30 cellular contexts compared by ENCODE assay signal in the genomic region with DNA sequence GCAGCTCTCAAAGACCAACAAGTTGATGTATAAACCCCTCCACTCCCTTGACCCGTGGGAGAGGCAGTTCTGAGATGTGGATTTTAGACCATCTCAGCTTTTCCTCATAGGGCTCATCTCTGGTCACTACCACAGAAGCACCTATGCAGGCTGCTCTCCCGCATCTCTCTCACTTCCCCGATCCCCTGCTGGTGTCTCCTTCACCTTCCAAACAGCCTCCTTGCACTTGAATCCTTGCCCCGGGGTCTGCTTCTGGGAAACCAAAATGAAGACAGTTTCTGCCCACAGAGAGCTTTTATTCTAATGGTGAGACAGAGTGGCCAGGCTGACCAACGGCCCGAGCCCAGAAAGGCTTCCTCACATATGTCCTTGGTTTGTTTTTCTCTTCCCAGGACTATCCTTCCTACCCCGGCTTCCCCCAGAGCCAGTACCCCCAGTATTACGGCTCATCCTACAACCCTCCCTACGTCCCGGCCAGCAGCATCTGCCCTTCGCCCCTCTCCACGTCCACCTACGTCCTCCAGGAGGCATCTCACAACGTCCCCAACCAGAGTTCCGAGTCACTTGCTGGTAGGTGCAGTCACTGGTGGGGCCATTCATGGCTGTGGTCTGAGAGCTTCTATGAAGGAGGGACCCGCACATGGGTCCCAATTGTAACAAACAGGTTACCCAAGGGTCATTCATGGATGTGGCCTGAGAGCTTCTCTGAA.
"Had no signal": no experiment of that assay in that cellular context is flagged by ENCODE, and none has a peak within 500 bp of the region (broad histone marks: within the 10 kb centered on the region; RNA-seq: fewer than 3 reads in every experiment).

No MANE protein-coding gene starts in this region.

- H3K36me3 ChIP-seq: gastrocnemius medialis had no signal

- H3K27me3 ChIP-seq: body of pancreas, esophagus muscularis mucosa, foreskin keratinocyte, gastrocnemius medialis had no signal

- H3K9me3 ChIP-seq: body of pancreas, gastrocnemius medialis had no signal

- H3K4me1 ChIP-seq: body of pancreas, esophagus muscularis mucosa, foreskin keratinocyte, gastrocnemius medialis had no signal

- DNase-seq: activated CD4-positive, alpha-beta memory T cell treated with anti-CD3 and anti-CD28 coated beads, Interleukin-2, amount 10 ng/mL, durations not matched to agents 7 days and 5 days; activated CD4-positive, alpha-beta T cell treated with anti-CD3 and anti-CD28 coated beads for 1 hour; activated CD4-positive, alpha-beta T cell treated with anti-CD3 and anti-CD28 coated beads for 4 hours; activated CD4-positive, alpha-beta T cell treated with anti-CD3 and anti-CD28 coated beads, Interleukin-2, amount 10 ng/mL, durations not matched to agents 7 days and 5 days; activated CD4-positive, alpha-beta T cell treated with anti-CD3 and anti-CD28 coated beads, Interleukin-2, amount 50 U/mL, for 4 hours; activated CD8-positive, alpha-beta memory T cell treated with anti-CD3 and anti-CD28 coated beads, Interleukin-2, amount 50 U/mL, for 48 hours; activated gamma-delta T cell; activated naive CD4-positive, alpha-beta T cell; activated naive CD4-positive, alpha-beta T cell treated with anti-CD3 and anti-CD28 coated beads, Interleukin-2, amount 10 ng/mL, durations not matched to agents 7 days and 5 days; activated naive CD8-positive, alpha-beta T cell treated with anti-CD3 and anti-CD28 coated beads, Interleukin-2, amount 10 ng/mL, durations not matched to agents 7 days and 5 days; activated T-cell treated with anti-CD3 and anti-CD28 coated beads for 4 hours; activated T-cell treated with anti-CD3 and anti-CD28 coated beads, Interleukin-2, amount 50 U/mL, for 24 hours; activated T-cell treated with anti-CD3 and anti-CD28 coated beads, Interleukin-2, amount 50 U/mL, for 72 hours; body of pancreas; caudate nucleus; cortex of kidney; dermis blood vessel endothelial cell; effector CD4-positive, alpha-beta T cell; effector memory CD8-positive, alpha-beta T cell; erythroblast; foreskin keratinocyte; gastrocnemius medialis; glutamatergic neuron; T-helper 1 cell; T-helper 17 cell; T1000 had no signal

- ATAC-seq: activated naive CD4-positive, alpha-beta T cell treated with anti-CD3 and anti-CD28 coated beads, Interleukin-2, amount 50 U/mL, for 72 hours; activated T-cell treated with anti-CD3 and anti-CD28 coated beads, Interleukin-2, amount 50 U/mL, for 72 hours; body of pancreas; effector memory CD8-positive, alpha-beta T cell; foreskin keratinocyte; gastrocnemius medialis; T-helper 17 cell; WTC11 had no signal

- H3K4me3 ChIP-seq: body of pancreas, esophagus muscularis mucosa, gastrocnemius medialis had no signal

- H3K27ac ChIP-seq: body of pancreas, esophagus muscularis mucosa, foreskin keratinocyte, gastrocnemius medialis, VCaP had no signal
